In genomic region chr22:19356708-19357269, GRCh38 we compare ENCODE assay signal across 21 cellular contexts.
A peak's percentile ranks its signal among the peaks of the same experiment; 100 is the strongest.
DNase-seq lines count a peak whose midpoint lies in the region; ATAC-seq and TF ChIP-seq lines count a peak whose summit lies in the region.
"Had no signal": no experiment of that assay in that cellular context is flagged by ENCODE, and none has a peak within 500 bp of the region (broad histone marks: within the 10 kb centered on the region; RNA-seq: fewer than 3 reads in every experiment).

No MANE protein-coding gene starts in this region.

- DNase-seq in AG20443 (ENCODE audit: low spot score) (peak; percentile 4), D341Med (ENCODE audit: low spot score) (peak; percentile 10), left lobe of liver (ENCODE audit: low spot score) (peak; percentile 28), COR-L47 (lab: John Stamatoyannopoulos, UW) (no peak), heart left ventricle (no peak)
- DNase-seq in stimulated activated effector memory CD8-positive, alpha-beta T cell treated with anti-CD3 and anti-CD28 coated beads, Interleukin-12 subunit alpha, Interleukin-12 subunit beta, amount 100 ng/mL, for 72 hours (ENCODE audit: low spot score in 2 of 2) = peak in 1 of 2 donors; percentile 37
- DNase-seq: DMS53, HFFc6, IMR-90, NCI-H1092, NCI-H1417 treated with DMSO at 0.1 percent for 48 hours, NCI-H1694 treated with DMSO at 0.1 percent for 48 hours, NCI-H2081, NCI-H2227 treated with DMSO at 0.1 percent for 48 hours, NCI-H526 treated with DMSO at 0.1 percent for 48 hours, Right ventricle myocardium superior, RPMI8226 had no signal

- H3K27ac Mint-ChIP-seq in stimulated activated effector memory CD8-positive, alpha-beta T cell treated with anti-CD3 and anti-CD28 coated beads, Interleukin-12 subunit alpha, Interleukin-12 subunit beta, amount 100 ng/mL, for 72 hours = peak overlapping the region; percentile 37

- no peaks in the 10 kb centered on the region for H3K27me3 ChIP-seq in heart left ventricle

- H3K36me3 Mint-ChIP-seq in stimulated activated effector memory CD8-positive, alpha-beta T cell treated with anti-CD3 and anti-CD28 coated beads, Interleukin-12 subunit alpha, Interleukin-12 subunit beta, amount 100 ng/mL, for 72 hours = peaks cover 84% of the 10 kb centered on the region

- TF ChIP-seq CTCF in heart left ventricle (IDR thresholded peaks at IDR 0.05) = no peak

- no peak overlapping the region for H3K4me3 ChIP-seq in heart left ventricle
- H3K4me3 ChIP-seq: A549, GM23248, HAP-1 had no signal

- H3K4me1 ChIP-seq in heart left ventricle = no peaks in the 10 kb centered on the region
- H3K4me1 ChIP-seq: A549, HAP-1 had no signal

- no peak for ATAC-seq in left lobe of liver
- no peak for ATAC-seq in stimulated activated effector memory CD8-positive, alpha-beta T cell treated with anti-CD3 and anti-CD28 coated beads, Interleukin-12 subunit alpha, Interleukin-12 subunit beta, amount 100 ng/mL, for 72 hours
- ATAC-seq in GM21515 (IDR thresholded peaks at IDR 0.05; ENCODE audit: unreplicated experiment) = no peak
- ATAC-seq in heart left ventricle = no peak
- ATAC-seq: A549 had no signal

- H3K36me3 ChIP-seq in heart left ventricle = peaks cover 0 to 100% (median 99%) of the 10 kb centered on the region in 9 donors

- no peak overlapping the region for H3K4me3 Mint-ChIP-seq in stimulated activated effector memory CD8-positive, alpha-beta T cell treated with anti-CD3 and anti-CD28 coated beads, Interleukin-12 subunit alpha, Interleukin-12 subunit beta, amount 100 ng/mL, for 72 hours
- H3K4me3 Mint-ChIP-seq: HFFc6 had no signal

- H3K9me3 Mint-ChIP-seq in stimulated activated effector memory CD8-positive, alpha-beta T cell treated with anti-CD3 and anti-CD28 coated beads, Interleukin-12 subunit alpha, Interleukin-12 subunit beta, amount 100 ng/mL, for 72 hours = no peaks in the 10 kb centered on the region
- H3K9me3 Mint-ChIP-seq: HFFc6 had no signal

- no peaks in the 10 kb centered on the region for H3K4me1 Mint-ChIP-seq in stimulated activated effector memory CD8-positive, alpha-beta T cell treated with anti-CD3 and anti-CD28 coated beads, Interleukin-12 subunit alpha, Interleukin-12 subunit beta, amount 100 ng/mL, for 72 hours

- 93 to 99% (median 97%) methylated on average over 8 of the region's 8 CpGs for WGBS in heart left ventricle, 4 donors

- TF ChIP-seq POLR2A in heart left ventricle (IDR thresholded peaks at IDR 0.05) = no peak

- H3K9me3 ChIP-seq in heart left ventricle = no peaks in the 10 kb centered on the region
- H3K9me3 ChIP-seq: A549, HAP-1 had no signal

- no peak overlapping the region for H3K27ac ChIP-seq in heart left ventricle
- H3K27ac ChIP-seq: A549, GM23248 had no signal

- intact Hi-C loops in heart left ventricle (cut with DNase I) = no loop called here

Comparison
In these comparisons a context has a peak if more than half of its experiments do, and no peak if none do; other contexts are left out.
1. DNase-seq: peak in AG20443 (single experiment), D341Med (single experiment) and left lobe of liver (single experiment); none in COR-L47 (single experiment) and heart left ventricle (0 of 5).